2 cellular contexts compared by ENCODE assay signal in the genomic region with DNA sequence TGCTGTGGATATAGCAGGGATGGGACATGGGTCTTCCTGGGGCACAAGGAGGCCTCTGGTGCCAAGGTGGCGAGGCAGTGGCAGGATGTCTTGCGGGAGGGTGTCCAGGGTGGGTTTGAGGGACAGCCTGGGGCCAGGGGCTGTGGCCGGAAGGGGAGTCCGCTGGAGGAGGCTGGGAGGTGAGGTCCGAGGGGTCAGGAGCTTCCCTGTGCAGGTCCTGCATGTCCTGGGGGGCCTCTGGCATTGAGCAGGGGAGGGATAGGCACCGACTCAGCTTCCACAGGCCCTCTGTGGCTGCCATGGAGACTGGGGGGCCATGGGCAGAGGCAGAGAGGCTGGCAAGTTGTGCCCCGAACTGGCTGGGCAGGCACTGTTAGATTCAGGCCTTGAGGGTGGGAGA. TPM values are rescaled to one million over a fixed set of nuclear protein-coding genes. Genes with fewer than 3 reads are reported as not detected.
"Had no signal": no experiment of that assay in that cellular context is flagged by ENCODE, and none has a peak within 500 bp of the region (broad histone marks: within the 10 kb centered on the region; RNA-seq: fewer than 3 reads in every experiment).

No MANE protein-coding gene starts in this region.

RNA-seq across cellular contexts. Expression of gene KCNJ12, which starts 38.5 kb away (rescaled TPM):
- total RNA-seq: HT-29, MCF 10A had no signal
